In genomic region chr2:55010149-55010591, GRCh38 we compare ENCODE assay signal across 8 cellular contexts. TPM values are rescaled to one million over a fixed set of nuclear protein-coding genes. Genes with fewer than 3 reads are reported as not detected.
A peak's percentile ranks its signal among the peaks of the same experiment; 100 is the strongest.
DNase-seq lines count a peak whose midpoint lies in the region; ATAC-seq and TF ChIP-seq lines count a peak whose summit lies in the region.

No MANE protein-coding gene starts in this region.

- no peak for TF ChIP-seq EP300 in sigmoid colon (IDR thresholded peaks at IDR 0.05)

- H3K4me3 ChIP-seq in right cardiac atrium (ENCODE audit: low read length) = peak overlapping the region; percentile 29
- peak overlapping the region in 3 of 4 donors; percentile 26 to 40 (median 40) for H3K4me3 ChIP-seq in sigmoid colon

- intact Hi-C loops in right cardiac atrium (cut with DNase I) (loop anchor here in 2 of 4 donors (5.0 to 10.0 kb wide), 2 partner anchors 37 to 155 kb away; no protein-coding TSS in a partner anchor), sigmoid colon (cut with DNase I) (loop anchor here (5.0 kb wide), 1 partner anchor 37 kb away; no protein-coding TSS in a partner anchor)

- no peak for TF ChIP-seq CTCF in sigmoid colon (IDR thresholded peaks at IDR 0.05)

- H3K27me3 ChIP-seq in right cardiac atrium (ENCODE audit: control insufficient read depth, insufficient read depth) (no peaks in the 10 kb centered on the region), sigmoid colon (no peaks in the 10 kb centered on the region)

- peak overlapping the region; percentile 44 for H3K27ac Mint-ChIP-seq in activated naive CD8-positive, alpha-beta T cell treated with anti-CD3 and anti-CD28 coated beads, Interleukin-2, amount 50 U/mL, for 24 hours

- peak; percentile 91 for ATAC-seq in GM18873 (IDR thresholded peaks at IDR 0.05; ENCODE audit: low FRiP score, unreplicated experiment)
- peak; percentile 94 for ATAC-seq in HG03095 (IDR thresholded peaks at IDR 0.05; ENCODE audit: unreplicated experiment)
- ATAC-seq in activated naive CD8-positive, alpha-beta T cell treated with anti-CD3 and anti-CD28 coated beads, Interleukin-2, amount 50 U/mL, for 24 hours = peak; percentile 88
- peak; percentile 91 to 93 for ATAC-seq in right cardiac atrium

- peak overlapping the region; percentile 81 for H3K4me3 Mint-ChIP-seq in activated naive CD8-positive, alpha-beta T cell treated with anti-CD3 and anti-CD28 coated beads, Interleukin-2, amount 50 U/mL, for 24 hours

- peaks cover 62% of the 10 kb centered on the region for H3K4me1 Mint-ChIP-seq in activated naive CD8-positive, alpha-beta T cell treated with anti-CD3 and anti-CD28 coated beads, Interleukin-2, amount 50 U/mL, for 24 hours

- DNase-seq in AML-193 (lab: John Stamatoyannopoulos, UW) (peak; percentile 71 to 75), OCI-M1 (lab: John Stamatoyannopoulos, UW) (peak; percentile 69), right cardiac atrium (peak in 2 of 3 donors; percentile 23 to 49), sigmoid colon (peak; percentile 73), DMS79 treated with DMSO at 0.1 percent for 48 hours (lab: John Stamatoyannopoulos, UW) (no peak)
- no peak for DNase-seq in activated naive CD8-positive, alpha-beta T cell treated with anti-CD3 and anti-CD28 coated beads, Interleukin-2, amount 50 U/mL, for 24 hours

- H3K36me3 ChIP-seq in sigmoid colon = no peaks in the 10 kb centered on the region

- H3K27me3 Mint-ChIP-seq in activated naive CD8-positive, alpha-beta T cell treated with anti-CD3 and anti-CD28 coated beads, Interleukin-2, amount 50 U/mL, for 24 hours = no peaks in the 10 kb centered on the region

- no peaks in the 10 kb centered on the region for H3K9me3 Mint-ChIP-seq in activated naive CD8-positive, alpha-beta T cell treated with anti-CD3 and anti-CD28 coated beads, Interleukin-2, amount 50 U/mL, for 24 hours

- H3K4me1 ChIP-seq in right cardiac atrium (ENCODE audit: control insufficient read depth, insufficient read depth, low read length) (peaks cover 6% of the 10 kb centered on the region), sigmoid colon (peaks cover 0 to 95% (median 87%) of the 10 kb centered on the region in 4 donors)

- peak in 1 of 2 donors; percentile 69 for TF ChIP-seq POLR2A in sigmoid colon (IDR thresholded peaks at IDR 0.05)

- H3K9me3 ChIP-seq in right cardiac atrium (ENCODE audit: control insufficient read depth, low read length) (no peaks in the 10 kb centered on the region), sigmoid colon (no peaks in the 10 kb centered on the region)

- H3K36me3 Mint-ChIP-seq in activated naive CD8-positive, alpha-beta T cell treated with anti-CD3 and anti-CD28 coated beads, Interleukin-2, amount 50 U/mL, for 24 hours (ENCODE audit: low read depth) = no peaks in the 10 kb centered on the region

- H3K27ac ChIP-seq in right cardiac atrium (ENCODE audit: low read length) (no peak overlapping the region), sigmoid colon (peak overlapping the region; percentile 39 to 74 (median 62))

- WGBS in right cardiac atrium = 25% methylated on average over 5 of the region's 5 CpGs
- WGBS in sigmoid colon, 2 donors = 1 to 3% methylated on average over 5 of the region's 5 CpGs

RNA-seq across cellular contexts. Expression of gene RTN4, which starts 40.1 kb away (rescaled TPM):
- total RNA-seq in right cardiac atrium (100 to 1,000 TPM; 242 to 283 (median 249) TPM), sigmoid colon (100 to 1,000 TPM; 152 to 264 (median 199) TPM)
- polyA plus RNA-seq in right cardiac atrium (183 TPM), sigmoid colon (100 to 1,000 TPM in 1 of 3 donors, 10 to 100 TPM in 2; 54.1 to 153 (median 62.0) TPM)

Comparison
In these comparisons a context has a peak if more than half of its experiments do, and no peak if none do; other contexts are left out.
1. DNase-seq: peak in AML-193 (2 of 2), OCI-M1 (single experiment), right cardiac atrium (2 of 3) and sigmoid colon (single experiment); none in activated naive CD8-positive, alpha-beta T cell treated with anti-CD3 and anti-CD28 coated beads, Interleukin-2, amount 50 U/mL, for 24 hours (single experiment) and DMS79 treated with DMSO at 0.1 percent for 48 hours (single experiment).
2. Peak in every context shown above with its lines, with median percentiles within 50 percentile points of each other: ATAC-seq.